9 cellular contexts compared by ENCODE assay signal in the genomic region with DNA sequence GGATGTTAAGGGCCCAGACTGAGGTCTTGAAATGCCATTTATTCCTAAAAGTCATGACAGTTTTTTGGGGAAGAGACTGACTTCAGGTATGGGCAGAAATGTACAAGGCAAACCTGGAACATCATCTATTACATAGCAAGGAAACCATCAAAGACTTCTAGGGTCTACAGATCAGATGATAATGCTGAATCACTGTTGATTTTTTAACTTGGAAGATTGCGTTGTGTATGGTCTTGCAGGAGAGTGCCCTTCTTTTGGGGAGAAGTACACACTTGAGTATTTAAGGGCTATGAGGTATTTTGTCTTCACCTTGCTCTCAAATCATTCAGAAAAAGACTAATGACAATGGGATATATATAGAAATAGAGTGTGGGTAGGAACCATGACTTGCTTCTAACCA. TPM values are rescaled to one million over a fixed set of nuclear protein-coding genes. Genes with fewer than 3 reads are reported as not detected.
"Had no signal": no experiment of that assay in that cellular context is flagged by ENCODE, and none has a peak within 500 bp of the region (broad histone marks: within the 10 kb centered on the region; RNA-seq: fewer than 3 reads in every experiment).

No MANE protein-coding gene starts in this region.

- H3K9ac ChIP-seq: KMS-11 had no signal

- H3K4me2 ChIP-seq: KMS-11 had no signal

- DNase-seq: IMR-90, KBM-7, KG1 had no signal

- ATAC-seq: HepG2 had no signal

- FAIRE-seq: HepG2, HTR-8/SVneo had no signal

- H3K27ac ChIP-seq: HL-60, KMS-11 had no signal

RNA-seq across cellular contexts. Expression of a gene that starts 15.4 kb away (rescaled TPM):
- total RNA-seq: HepG2, HT-29, HT1080, IMR-90 had no signal
- polyA plus RNA-seq: HepG2, IMR-90 had no signal
